ENCODE assay signal across 19 cellular contexts in the genomic region with DNA sequence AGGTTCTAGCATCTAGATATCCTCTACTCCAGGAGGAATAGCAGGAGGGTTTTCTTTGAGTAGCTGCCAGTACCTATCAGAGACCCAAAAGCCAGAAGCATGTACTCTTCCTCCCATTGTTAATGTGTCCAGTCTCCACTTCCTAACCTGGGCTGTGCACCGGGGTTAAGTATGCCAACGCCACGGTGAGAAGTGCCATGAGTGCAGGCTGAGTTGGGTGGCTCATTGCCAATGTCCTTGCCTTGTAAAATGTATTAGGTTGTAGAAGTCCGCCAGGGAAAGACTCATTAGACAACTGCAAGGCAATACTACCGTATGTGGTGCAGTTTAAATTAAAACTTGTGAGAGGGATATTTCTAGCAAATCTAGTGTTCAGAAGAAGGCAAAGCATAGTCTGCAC. TPM values are rescaled to one million over a fixed set of nuclear protein-coding genes. Genes with fewer than 3 reads are reported as not detected.
"Had no signal": no experiment of that assay in that cellular context is flagged by ENCODE, and none has a peak within 500 bp of the region (broad histone marks: within the 10 kb centered on the region; RNA-seq: fewer than 3 reads in every experiment).

No MANE protein-coding gene starts in this region.

- H3K27me3 ChIP-seq: colonic mucosa, neural progenitor cell, ovary, right lobe of liver, tibial nerve had no signal

- H3K4me3 ChIP-seq: colonic mucosa, neural progenitor cell, ovary, right lobe of liver, tibial nerve had no signal

- H3K4me1 ChIP-seq: colonic mucosa, neural progenitor cell, right lobe of liver, tibial nerve had no signal

- FAIRE-seq: islet of Langerhans had no signal

- H3K27ac ChIP-seq: colonic mucosa, neural progenitor cell, ovary, right lobe of liver, tibial nerve had no signal

- H3K36me3 ChIP-seq: colonic mucosa, neural progenitor cell, ovary had no signal

- ATAC-seq: natural killer cell treated with Interleukin-12 subunit alpha and Interleukin-12 subunit beta and Interleukin-15 and Interleukin-18, amount 100 ng/mL, for 72 hours; right lobe of liver; stimulated activated memory B cell treated with anti-CD40 and anti-IgM and Interleukin-4, amounts not matched to agents 10 μg/mL and 1 μg/mL and 100 μg/mL, for 72 hours had no signal

- H3K9me3 ChIP-seq: colonic mucosa, ovary, right lobe of liver, tibial nerve had no signal

- DNase-seq: cerebellar nuclear complex; colonic mucosa; dermis blood vessel endothelial cell; effector CD4-positive, alpha-beta T cell; endodermal cell; foreskin melanocyte; head of caudate nucleus; hypothalamus; kidney glomerular epithelial cell; mammary epithelial cell; nucleus accumbens; ovary; right lobe of liver; stimulated activated CD4-positive, alpha-beta T cell treated with anti-CD3 and anti-CD28 coated beads, Interleukin-4, amount 100 ng/mL, for 24 hours had no signal

RNA-seq across cellular contexts. Expression of gene PRR15, which starts 55.0 kb away (rescaled TPM):
- total RNA-seq: natural killer cell treated with Interleukin-12 subunit alpha and Interleukin-12 subunit beta and Interleukin-15 and Interleukin-18, amount 100 ng/mL, for 72 hours had no signal
